In genomic region chr4:147571021-147571770, GRCh38 we compare ENCODE assay signal across 18 cellular contexts. TPM values are rescaled to one million over a fixed set of nuclear protein-coding genes. Genes with fewer than 3 reads are reported as not detected.
A peak's percentile ranks its signal among the peaks of the same experiment; 100 is the strongest.
DNase-seq lines count a peak whose midpoint lies in the region; ATAC-seq and TF ChIP-seq lines count a peak whose summit lies in the region.
"Had no signal": no experiment of that assay in that cellular context is flagged by ENCODE, and none has a peak within 500 bp of the region (broad histone marks: within the 10 kb centered on the region; RNA-seq: fewer than 3 reads in every experiment).

No MANE protein-coding gene starts in this region.

- TF ChIP-seq RAD21 in IMR-90 (IDR thresholded peaks at IDR 0.05; ENCODE audit: low read length): no peak

- H3K4me3 ChIP-seq in IMR-90 (ENCODE audit: insufficient read depth, low read depth, low read length) (no peak overlapping the region), astrocyte of the spinal cord (ENCODE audit: low read depth, low read length) (no peak overlapping the region), hepatocyte (no peak overlapping the region), uterus (no peak overlapping the region)
- H3K4me3 ChIP-seq: SJCRH30 had no signal

- H3K79me2 ChIP-seq in hepatocyte: no peaks in the 10 kb centered on the region

- peak overlapping the region; percentile 61 to 88; a peak in 2 of 4 replicates for H4K8ac ChIP-seq in IMR-90 (ENCODE audit: low read depth in 2 of 2, low read length in 2 of 2)

- no peaks in the 10 kb centered on the region for H3K79me1 ChIP-seq in IMR-90 (ENCODE audit: low read depth in 1 of 2, low read length in 2 of 2)

- no peaks in the 10 kb centered on the region for H3K27me3 ChIP-seq in IMR-90 (ENCODE audit: control insufficient read depth, insufficient read depth, low read length)
- no peaks in the 10 kb centered on the region for H3K27me3 ChIP-seq in hepatocyte
- no peaks in the 10 kb centered on the region for H3K27me3 ChIP-seq in uterus
- H3K27me3 ChIP-seq: SJCRH30 had no signal

- H2AK9ac ChIP-seq in IMR-90 (replicated peaks; ENCODE audit: low read depth, low read length, poor library complexity): no peak overlapping the region

- H4K91ac ChIP-seq in IMR-90 (ENCODE audit: insufficient read depth, low read depth, low read length): 0 out of 2 replicates have a peak overlapping the region, but pooled peaks have one; percentile 13

- no TSS peak for BruUV-seq in IMR-90 (replicated peaks; lab: Mats Ljungman, UMichigan)

- peak overlapping the region; percentile 80; the same call in 1 of the 2 replicates for H3K18ac ChIP-seq in IMR-90 (ENCODE audit: low read depth, low read length)

- TF ChIP-seq CTCF in IMR-90 (conservative IDR thresholded peaks at IDR 0.05; ENCODE audit: low read depth, low read length): no peak
- no peak for TF ChIP-seq CTCF in astrocyte of the spinal cord (IDR thresholded peaks at IDR 0.05; ENCODE audit: low read depth, low read length)
- no peak for TF ChIP-seq CTCF in hepatocyte (IDR thresholded peaks at IDR 0.05; ENCODE audit: poor library complexity)
- TF ChIP-seq CTCF in uterus (IDR thresholded peaks at IDR 0.05): no peak

- no peak overlapping the region for H2AFZ ChIP-seq in IMR-90 (replicated peaks; ENCODE audit: low read length, poor library complexity)
- no peak overlapping the region for H2AFZ ChIP-seq in hepatocyte

- no peak overlapping the region for H2BK20ac ChIP-seq in IMR-90 (ENCODE audit: low read depth, low read length)

- H3K27ac ChIP-seq in IMR-90 (ENCODE audit: insufficient read depth, low read length) (no peak overlapping the region), hepatocyte (peak overlapping the region; percentile 59), uterus (peak overlapping the region; percentile 29 to 30)
- H3K27ac ChIP-seq: SJCRH30 had no signal

- H3K14ac ChIP-seq in IMR-90 (replicated peaks; ENCODE audit: low read depth, low read length): 0 out of 2 replicates have a peak overlapping the region, but pooled peaks have one; percentile 36

- no CpG with 5 or more reads among the region's 5 CpGs for WGBS in IMR-90 (ENCODE audit: extremely low coverage in 2 of 2, insufficient read length in 1 of 2), 2 experiments
- 52% methylated on average over 5 of the region's 5 CpGs for WGBS in hepatocyte (ENCODE audit: low lambda C conversion rate, missing lambda C conversion rate)

- H3K4me2 ChIP-seq in IMR-90 (ENCODE audit: low read depth, low read length) (peak overlapping the region; percentile 43; the same call in 1 of the 2 replicates), hepatocyte (no peak overlapping the region)

- no peak for TF ChIP-seq POLR2A in IMR-90 (IDR thresholded peaks at IDR 0.05; ENCODE audit: low read depth, low read length)
- TF ChIP-seq POLR2A in uterus (IDR thresholded peaks at IDR 0.05): no peak

- H2BK15ac ChIP-seq in IMR-90 (ENCODE audit: low read depth, low read length): peak overlapping the region; percentile 82

- intact Hi-C loops in IMR-90 (cut with micrococcal nuclease): no loop called here
- intact Hi-C loops in uterus (cut with DNase I; ENCODE audit: low total_unique reads): no loop called here

- peak; percentile 72 for ATAC-seq in IMR-90 (ENCODE audit: low read depth)
- ATAC-seq in GM21447 (IDR thresholded peaks at IDR 0.05; ENCODE audit: unreplicated experiment): no peak
- no peak for ATAC-seq in GM19351 (IDR thresholded peaks at IDR 0.05; ENCODE audit: unreplicated experiment)
- ATAC-seq: Panc1 had no signal

- no peaks in the 10 kb centered on the region for H3K9me2 ChIP-seq in hepatocyte (replicated peaks; ENCODE audit: insufficient read depth)

- H2BK120ac ChIP-seq in IMR-90 (ENCODE audit: low read depth, low read length): peak overlapping the region; percentile 52; the same call in 1 of the 2 replicates

- no peaks in the 10 kb centered on the region for H3K9me1 ChIP-seq in IMR-90 (ENCODE audit: insufficient read depth, low read length)

- dilution Hi-C loops in IMR-90 (cut with HindIII; ENCODE audit: low sequenced_read_pairs, unreplicated experiment): no loop called here

- in situ Hi-C loops in IMR-90 (cut with MboI; ENCODE audit: low sequenced_read_pairs) (no loop called here), astrocyte of the spinal cord (cut with HindIII; ENCODE audit: low sequenced_read_pairs) (no loop called here)

- 0 out of 2 replicates have a peak overlapping the region, but pooled peaks have one; percentile 17 for H3K23ac ChIP-seq in IMR-90 (ENCODE audit: low read depth, low read length)

- CTCF ChIA-PET in IMR-90 (lab: Yijun Ruan, JAX): interaction anchor here (0.5 to 1.1 kb wide), 5 partner anchors 10 to 1790 kb away, joined by 3 to 5 read pairs (median 3); no protein-coding TSS in a partner anchor

- POLR2A ChIA-PET in IMR-90 (lab: Charles Lee; ENCODE audit: unreplicated experiment): interaction anchor here (0.6 to 0.7 kb wide), 2 partner anchors 313 to 1527 kb away, joined by 4 to 13 read pairs; no protein-coding TSS in a partner anchor

- H3K9me3 ChIP-seq in IMR-90 (ENCODE audit: control insufficient read depth, insufficient read depth, low read length) (no peaks in the 10 kb centered on the region), hepatocyte (ENCODE audit: low read depth) (no peaks in the 10 kb centered on the region), uterus (no peaks in the 10 kb centered on the region)
- H3K9me3 ChIP-seq: SJCRH30 had no signal

- H3K4ac ChIP-seq in IMR-90 (ENCODE audit: low read depth, low read length): peak overlapping the region; percentile 39; the same call in 1 of the 2 replicates

- H2AK5ac ChIP-seq in IMR-90 (ENCODE audit: low read depth, low read length): 0 out of 2 replicates have a peak overlapping the region, but pooled peaks have one; percentile 35

- no peak overlapping the region for H3K9ac ChIP-seq in IMR-90 (ENCODE audit: low read depth, low read length)

- H4K20me1 ChIP-seq in IMR-90 (ENCODE audit: insufficient read depth, low read length) (no peaks in the 10 kb centered on the region), hepatocyte (ENCODE audit: insufficient read depth, poor library complexity, severe bottlenecking) (no peaks in the 10 kb centered on the region)

- peak overlapping the region; percentile 50; the same call in 1 of the 2 replicates for H3K56ac ChIP-seq in IMR-90 (ENCODE audit: extremely low read depth, insufficient read depth, low read length)

- H3K36me3 ChIP-seq in IMR-90 (ENCODE audit: control insufficient read depth, insufficient read depth, low read length) (no peaks in the 10 kb centered on the region), hepatocyte (replicated peaks; ENCODE audit: insufficient read depth, low read depth) (no peaks in the 10 kb centered on the region), uterus (no peaks in the 10 kb centered on the region)
- H3K36me3 ChIP-seq: SJCRH30 had no signal

- peak; percentile 44 for DNase-seq in IMR-90
- DNase-seq in astrocyte of the spinal cord (ENCODE audit: low read depth, low spot score): peak; percentile 31
- DNase-seq in hepatocyte (ENCODE audit: low spot score): no peak
- no peak for DNase-seq in uterus
- no peak for DNase-seq in SIG-M5 (lab: John Stamatoyannopoulos, UW)
- no peak for DNase-seq in HCEC 1CT
- DNase-seq: CD4-positive, CD25-positive, alpha-beta regulatory T cell; KG1; NCI-H1105; NCI-H2029 treated with DMSO at 0.1 percent for 48 hours; NCI-H226; NCI-H524; NCI-H774; NK-92 treated with Interleukin-12 subunit alpha and Interleukin-12 subunit beta, amount 100 ng/mL, for 24 hours; SJCRH30 had no signal

- H4K5ac ChIP-seq in IMR-90 (ENCODE audit: low read depth, low read length): peak overlapping the region; percentile 32; the same call in 1 of the 2 replicates

- H2BK5ac ChIP-seq in IMR-90 (ENCODE audit: low read depth, low read length, poor library complexity, severe bottlenecking): peak overlapping the region; percentile 77

- H3K4me1 ChIP-seq in IMR-90 (ENCODE audit: control insufficient read depth, insufficient read depth, low read length) (peaks cover 3% of the 10 kb centered on the region; the same call in 1 of the 2 replicates), hepatocyte (ENCODE audit: insufficient read depth) (no peaks in the 10 kb centered on the region), uterus (no peaks in the 10 kb centered on the region)
- H3K4me1 ChIP-seq: SJCRH30 had no signal

TF ChIP-seq in IMR-90, 13 proteins besides CTCF, POLR2A, EP300 and RAD21:
- TF ChIP-seq MAZ (IDR thresholded peaks at IDR 0.05; ENCODE audit: borderline replicate concordance, low read depth, low read length) (no peak), BHLHE40 (IDR thresholded peaks at IDR 0.05; ENCODE audit: low read depth, low read length) (no peak), NFE2L2 (IDR thresholded peaks at IDR 0.05; ENCODE audit: low read depth, low read length) (no peak), MAFK (IDR thresholded peaks at IDR 0.05; ENCODE audit: low read depth, low read length) (no peak), SMC3 (IDR thresholded peaks at IDR 0.05; ENCODE audit: low read depth, low read length) (no peak), USF2 (IDR thresholded peaks at IDR 0.05; ENCODE audit: low read depth, low read length) (no peak)
TF ChIP-seq in IMR-90: peak in this region for 0.

RNA-seq across cellular contexts. Expression of gene TMEM184C, which starts 46.0 kb away (rescaled TPM):
- total RNA-seq in IMR-90 (2012; rRNA removed) (67.6 and 71.7 TPM in 2 replicates), hepatocyte (43.0 and 49.5 TPM in 2 replicates), uterus (10 to 100 TPM; 14.7 to 73.3 (median 51.3) TPM)
- polyA plus RNA-seq in IMR-90 (2012; rRNA removed) (13.5 and 17.4 TPM in 2 replicates), hepatocyte (34.5 and 43.9 TPM in 2 replicates)
- 12.7 TPM in 2 replicates for polyA plus RNA-seq in IMR-90 (2012; cell fraction: cytosol; rRNA removed)
- 5.8 and 14.3 TPM in 2 replicates for polyA plus RNA-seq in IMR-90 (2012; cell fraction: nucleus; rRNA removed; ENCODE audit: low replicate concordance)

Comparison
In these comparisons a context has a peak if more than half of its experiments do, and no peak if none do; other contexts are left out.
1. DNase-seq: peak in IMR-90 (single experiment) and astrocyte of the spinal cord (single experiment); none in hepatocyte (single experiment), uterus (0 of 2), SIG-M5 (single experiment) and HCEC 1CT (single experiment).